11 cellular contexts compared by ENCODE assay signal in the genomic region with DNA sequence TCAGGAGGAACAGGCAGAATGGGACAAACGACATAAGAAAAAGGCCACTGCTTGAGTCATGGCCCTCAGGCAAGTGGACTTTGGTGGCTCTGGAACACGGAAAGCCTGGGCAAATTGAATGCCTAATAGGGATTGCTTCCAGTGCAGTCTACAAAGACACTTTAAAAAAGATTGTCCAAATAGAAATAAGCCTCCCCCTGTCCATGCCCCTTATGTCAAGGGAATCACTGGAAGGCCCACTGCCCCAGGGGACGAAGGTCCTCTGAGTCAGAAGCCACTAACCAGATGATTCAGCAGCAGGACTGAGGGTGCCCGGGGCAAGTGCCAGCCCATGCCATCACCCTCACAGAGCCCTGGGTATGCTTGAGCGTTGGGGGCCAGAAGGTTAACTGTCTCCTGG. TPM values are rescaled to one million over a fixed set of nuclear protein-coding genes. Genes with fewer than 3 reads are reported as not detected.
"Had no signal": no experiment of that assay in that cellular context is flagged by ENCODE, and none has a peak within 500 bp of the region (broad histone marks: within the 10 kb centered on the region; RNA-seq: fewer than 3 reads in every experiment).

No MANE protein-coding gene starts in this region.

RNA-seq across cellular contexts. Expression of gene SRD5A2, which starts 51.5 kb away (rescaled TPM):
- total RNA-seq: naive thymus-derived CD4-positive, alpha-beta T cell; natural killer cell; occipital lobe; osteoblast; right cardiac atrium; sigmoid colon; skeletal muscle tissue; thoracic aorta; tibial nerve; upper lobe of right lung had no signal
- polyA plus RNA-seq: naive thymus-derived CD4-positive, alpha-beta T cell; right cardiac atrium; small intestine had no signal
